Comparison of ENCODE assay signal across 17 cellular contexts in the genomic region with DNA sequence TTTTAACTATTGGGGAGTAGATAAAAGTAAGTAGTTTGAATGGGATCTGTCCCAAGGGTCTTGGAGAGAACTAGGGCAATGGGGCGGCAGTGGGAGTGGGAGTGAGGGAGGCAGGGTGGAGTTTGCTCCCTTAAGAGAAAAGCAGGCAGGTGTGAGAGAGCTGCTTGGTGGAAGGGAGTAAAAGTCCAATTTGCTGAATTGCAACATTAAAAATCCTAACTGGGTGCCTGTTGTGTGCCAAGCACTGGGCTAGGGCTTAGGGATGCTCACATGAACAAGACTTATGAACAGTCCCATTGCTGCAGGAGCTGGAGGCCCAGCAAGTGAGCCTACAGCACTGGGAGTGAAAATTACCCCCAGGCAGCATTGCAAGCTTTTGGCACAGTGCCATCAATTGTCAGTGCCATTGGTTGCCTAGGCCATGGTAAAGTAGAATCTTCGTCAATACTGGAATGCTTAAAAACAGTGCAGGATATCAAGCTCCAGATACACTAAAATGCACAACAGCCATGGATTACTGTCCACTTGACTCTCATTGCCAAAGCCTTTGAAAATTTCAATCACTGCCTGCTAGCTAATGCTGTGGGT.
DNase-seq lines count a peak whose midpoint lies in the region; ATAC-seq and TF ChIP-seq lines count a peak whose summit lies in the region.
"Had no signal": no experiment of that assay in that cellular context is flagged by ENCODE, and none has a peak within 500 bp of the region (broad histone marks: within the 10 kb centered on the region; RNA-seq: fewer than 3 reads in every experiment).

No MANE protein-coding gene starts in this region.

- ATAC-seq in GM21619 (IDR thresholded peaks at IDR 0.05; ENCODE audit: unreplicated experiment) (no peak), GM21529 (IDR thresholded peaks at IDR 0.05; ENCODE audit: unreplicated experiment) (no peak)
- ATAC-seq: A549 had no signal

- peaks cover 0 to 3% (median 1%) of the 10 kb centered on the region in 4 donors for H3K4me1 ChIP-seq in liver (ENCODE audit: control insufficient read depth in 4 of 4, insufficient read depth in 4 of 4, low read length in 3 of 4)
- H3K4me1 ChIP-seq: A549, Peyer's patch had no signal

- 57% methylated on average over 2 of the region's 2 CpGs for WGBS in liver

- no peak overlapping the region for H3K27ac ChIP-seq in liver (ENCODE audit: low read depth in 1 of 2, low read length in 2 of 2)
- H3K27ac ChIP-seq: A549, Peyer's patch had no signal

- no peak overlapping the region for H3K9ac ChIP-seq in liver (ENCODE audit: low read depth in 1 of 2, low read length in 2 of 2)

- H3K9me3 ChIP-seq in liver (ENCODE audit: control insufficient read depth in 4 of 4, low read length in 3 of 4), result no peaks in the 10 kb centered on the region
- H3K9me3 ChIP-seq: A549, Peyer's patch had no signal

- TF ChIP-seq CTCF in liver (IDR thresholded peaks at IDR 0.05; ENCODE audit: low read depth, low read length, missing input control), result no peak

- H3K4me3 ChIP-seq in liver (ENCODE audit: low read depth in 1 of 3, low read length in 3 of 3), result no peak overlapping the region
- H3K4me3 ChIP-seq: A549, Peyer's patch had no signal

- no peaks in the 10 kb centered on the region for H3K27me3 ChIP-seq in liver (ENCODE audit: control insufficient read depth in 4 of 4, insufficient read depth in 4 of 4, low read length in 3 of 4)
- H3K27me3 ChIP-seq: Peyer's patch had no signal

- no peak for TF ChIP-seq RAD21 in liver (IDR thresholded peaks at IDR 0.05)

- H3K36me3 ChIP-seq in liver (ENCODE audit: control insufficient read depth in 4 of 4, insufficient read depth in 3 of 4, low read depth in 1 of 4, low read length in 3 of 4), result no peaks in the 10 kb centered on the region
- H3K36me3 ChIP-seq: Peyer's patch had no signal

- DNase-seq in NCI-H146 (lab: John Stamatoyannopoulos, UW), result peak; percentile 44
- DNase-seq in NCI-H146 treated with DMSO at 0.1 percent for 48 hours (lab: John Stamatoyannopoulos, UW; ENCODE audit: unreplicated experiment), result no peak
- DNase-seq in COLO668 (lab: John Stamatoyannopoulos, UW; ENCODE audit: unreplicated experiment), result peak; percentile 32
- peak; percentile 32 for DNase-seq in RPMI8226
- DNase-seq: Calu3; CD4-positive, CD25-positive, alpha-beta regulatory T cell; H7; MV-4-11; NCI-H1694 treated with DMSO at 0.1 percent for 48 hours; NCI-H526; Peyer's patch; SHP77 treated with DMSO at 0.1 percent for 48 hours; T-helper 2 cell had no signal

TF ChIP-seq in liver, 16 proteins besides CTCF, POLR2A, EP300 and RAD21:
- peak in 1 of 2 donors; percentile 37 for TF ChIP-seq RXRA (IDR thresholded peaks at IDR 0.05)
- TF ChIP-seq HNF4A (conservative IDR thresholded peaks at IDR 0.05), result peak; percentile 77 to 79
- no peak for TF ChIP-seq YY1 (IDR thresholded peaks at IDR 0.05)
